ENCODE assay signal across 14 cellular contexts in genomic region chr2:85264471-85264870, GRCh38.
DNase-seq lines count a peak whose midpoint lies in the region; ATAC-seq and TF ChIP-seq lines count a peak whose summit lies in the region.
"Had no signal": no experiment of that assay in that cellular context is flagged by ENCODE, and none has a peak within 500 bp of the region (broad histone marks: within the 10 kb centered on the region; RNA-seq: fewer than 3 reads in every experiment).

No MANE protein-coding gene starts in this region.

- H3K36me3 Mint-ChIP-seq in endothelial cell (ENCODE audit: low read depth, unreplicated experiment) (peaks cover 38% of the 10 kb centered on the region), nephron progenitor cell (ENCODE audit: low read depth) (peaks cover 42% of the 10 kb centered on the region)

- H3K4me3 ChIP-seq in A673 (ENCODE audit: low read depth, low read length, poor library complexity, severe bottlenecking) = no peak overlapping the region
- H3K4me3 ChIP-seq: upper lobe of right lung had no signal

- H3K4me1 ChIP-seq in A673 (ENCODE audit: insufficient read depth, low read length, poor library complexity, severe bottlenecking) = peaks cover 31% of the 10 kb centered on the region

- peaks cover 23% of the 10 kb centered on the region for H3K27me3 Mint-ChIP-seq in endothelial cell (ENCODE audit: unreplicated experiment)
- peaks cover 11% of the 10 kb centered on the region for H3K27me3 Mint-ChIP-seq in nephron progenitor cell (ENCODE audit: low read depth, poor library complexity)

- CTCF ChIA-PET in A673 (lab: Charles Lee) = interaction anchor here (0.5 kb wide), 2 partner anchors 132 to 134 kb away, joined by 3 to 5 read pairs; no protein-coding TSS in a partner anchor

- no peak for TF ChIP-seq POLR2A in GM18505 (IDR thresholded peaks at IDR 0.05; ENCODE audit: borderline replicate concordance, extremely low read depth, insufficient read depth, insufficient read length)

- peaks cover 68% of the 10 kb centered on the region for H3K4me1 Mint-ChIP-seq in endothelial cell (ENCODE audit: unreplicated experiment)
- peaks cover 71% of the 10 kb centered on the region for H3K4me1 Mint-ChIP-seq in nephron progenitor cell
- H3K4me1 Mint-ChIP-seq: activated naive CD8-positive, alpha-beta T cell treated with anti-CD3 and anti-CD28 coated beads, Interleukin-2, amount 50 U/mL, for 24 hours had no signal

- TF ChIP-seq CTCF in A673 (conservative IDR thresholded peaks at IDR 0.05; ENCODE audit: low read depth, low read length) = no peak
- no peak for TF ChIP-seq CTCF in endothelial cell (IDR thresholded peaks at IDR 0.05; ENCODE audit: unreplicated experiment)
- TF ChIP-seq CTCF in nephron progenitor cell (IDR thresholded peaks at IDR 0.05) = no peak

- POLR2A ChIA-PET in A673 (lab: Charles Lee; ENCODE audit: low non-redundant PET) = no interaction called here

- DNase-seq in A673 (ENCODE audit: low spot score) (peak; percentile 55), NCI-H226 (peak; percentile 84), endothelial cell (ENCODE audit: low spot score) (no peak), nephron progenitor cell (no peak), NOMO-1 treated with DMSO at 0.1 percent for 48 hours (lab: John Stamatoyannopoulos, UW; ENCODE audit: unreplicated experiment) (no peak), NCI-H1694 (lab: John Stamatoyannopoulos, UW) (no peak)
- DNase-seq: activated naive CD8-positive, alpha-beta T cell treated with anti-CD3 and anti-CD28 coated beads, Interleukin-2, amount 50 U/mL, for 24 hours; Kasumi-1; NCI-H2081 treated with DMSO at 0.1 percent for 48 hours; stimulated activated CD4-positive, alpha-beta T cell treated with anti-CD3 and anti-CD28 coated beads, Interleukin-12 subunit alpha, Interleukin-12 subunit beta, amount 100 ng/mL, for 4 hours; upper lobe of right lung; WERI-Rb-1 had no signal

- H3K27ac Mint-ChIP-seq in endothelial cell (ENCODE audit: unreplicated experiment) = peak overlapping the region; percentile 54
- H3K27ac Mint-ChIP-seq in nephron progenitor cell = peak overlapping the region; percentile 2
- H3K27ac Mint-ChIP-seq: activated naive CD8-positive, alpha-beta T cell treated with anti-CD3 and anti-CD28 coated beads, Interleukin-2, amount 50 U/mL, for 24 hours had no signal

- no peaks in the 10 kb centered on the region for H3K27me3 ChIP-seq in A673 (replicated peaks; ENCODE audit: insufficient read depth, low read depth, low read length, poor library complexity)
- H3K27me3 ChIP-seq: upper lobe of right lung had no signal

- no peak overlapping the region for H3K4me3 Mint-ChIP-seq in endothelial cell (ENCODE audit: unreplicated experiment)
- no peak overlapping the region for H3K4me3 Mint-ChIP-seq in nephron progenitor cell
- H3K4me3 Mint-ChIP-seq: activated naive CD8-positive, alpha-beta T cell treated with anti-CD3 and anti-CD28 coated beads, Interleukin-2, amount 50 U/mL, for 24 hours had no signal

- intact Hi-C loops in A673 (cut with micrococcal nuclease; ENCODE audit: unreplicated experiment) = no loop called here

- H3K9me3 Mint-ChIP-seq in endothelial cell (ENCODE audit: unreplicated experiment) (no peaks in the 10 kb centered on the region), nephron progenitor cell (no peaks in the 10 kb centered on the region)
- H3K9me3 Mint-ChIP-seq: activated naive CD8-positive, alpha-beta T cell treated with anti-CD3 and anti-CD28 coated beads, Interleukin-2, amount 50 U/mL, for 24 hours had no signal

- H3K9me3 ChIP-seq in A673 (ENCODE audit: low read depth, low read length, poor library complexity, severe bottlenecking) = no peaks in the 10 kb centered on the region
- H3K9me3 ChIP-seq: upper lobe of right lung had no signal

- no TSS peak for BruUV-seq in A673 (replicated peaks; lab: Mats Ljungman, UMichigan)

- no peak for ATAC-seq in GM21737 (IDR thresholded peaks at IDR 0.05; ENCODE audit: unreplicated experiment)
- no peak for ATAC-seq in GM18505 (IDR thresholded peaks at IDR 0.05; ENCODE audit: unreplicated experiment)
- ATAC-seq: activated naive CD8-positive, alpha-beta T cell treated with anti-CD3 and anti-CD28 coated beads, Interleukin-2, amount 50 U/mL, for 24 hours; upper lobe of right lung had no signal

- H3K27ac ChIP-seq in A673 (ENCODE audit: low read depth, low read length, poor library complexity, severe bottlenecking) = peak overlapping the region; percentile 43
- H3K27ac ChIP-seq: upper lobe of right lung, WERI-Rb-1 had no signal

- H3K36me3 ChIP-seq in A673 (ENCODE audit: insufficient read depth, low read length, poor library complexity, severe bottlenecking) = no peaks in the 10 kb centered on the region
- H3K36me3 ChIP-seq: upper lobe of right lung, WERI-Rb-1 had no signal

Comparison
In these comparisons a context has a peak if more than half of its experiments do, and no peak if none do; other contexts are left out.
1. DNase-seq: peak in A673 (single experiment) and NCI-H226 (single experiment); none in endothelial cell (single experiment), nephron progenitor cell (single experiment), NOMO-1 treated with DMSO at 0.1 percent for 48 hours (single experiment) and NCI-H1694 (single experiment).